9 cellular contexts compared by ENCODE assay signal in genomic region chr15:77071338-77072223, GRCh38. TPM values are rescaled to one million over a fixed set of nuclear protein-coding genes. Genes with fewer than 3 reads are reported as not detected.
A peak's percentile ranks its signal among the peaks of the same experiment; 100 is the strongest.
DNase-seq lines count a peak whose midpoint lies in the region; ATAC-seq, FAIRE-seq and TF ChIP-seq lines count a peak whose summit lies in the region.
"Had no signal": no experiment of that assay in that cellular context is flagged by ENCODE, and none has a peak within 500 bp of the region (broad histone marks: within the 10 kb centered on the region; RNA-seq: fewer than 3 reads in every experiment).

No MANE protein-coding gene starts in this region.

- peaks cover 21 to 46% (median 42%) of the 10 kb centered on the region in 4 donors for H3K4me1 Mint-ChIP-seq in naive thymus-derived CD8-positive, alpha-beta T cell

- H3K4me1 ChIP-seq in ACC112 (ENCODE audit: control insufficient read depth, insufficient read depth, low read length, unreplicated experiment) (peaks cover 28% of the 10 kb centered on the region), HUES6 (ENCODE audit: control insufficient read depth, insufficient read depth, low read length) (peaks cover 19% of the 10 kb centered on the region), GM12878 (ENCODE audit: control insufficient read depth, insufficient read depth, low read length) (peaks cover 25% of the 10 kb centered on the region)

- H3K4me3 Mint-ChIP-seq in naive thymus-derived CD8-positive, alpha-beta T cell, result peak overlapping the region; percentile 70 to 92 (median 80)

- TF ChIP-seq POLR2A in GM12878 (IDR thresholded peaks at IDR 0.05; ENCODE audit: low read depth, low read length), result no peak

- intact Hi-C loops in GM12878 (cut with micrococcal nuclease; ENCODE audit: unreplicated experiment), result no loop called here

- peaks cover 35% of the 10 kb centered on the region for H3K79me2 ChIP-seq in ACC112 (ENCODE audit: control insufficient read depth, insufficient read depth, low read length, unreplicated experiment)
- peaks cover 30% of the 10 kb centered on the region for H3K79me2 ChIP-seq in GM12878 (ENCODE audit: control insufficient read depth, insufficient read depth, low read length)

- CTCF ChIA-PET in GM12878 (lab: Yijun Ruan, JAX), result interaction anchor here (1.0 kb wide), 1 partner anchor 424 kb away, joined by 3 read pairs; no protein-coding TSS in a partner anchor

- POLR2A ChIA-PET in GM12878 (lab: Charles Lee), result interaction anchor here (0.6 kb wide), 1 partner anchor 11 kb away, joined by 3 read pairs; no protein-coding TSS in a partner anchor
- POLR2A ChIA-PET in naive thymus-derived CD8-positive, alpha-beta T cell (lab: Charles Lee), result interaction anchor here (0.6 to 1.2 kb wide), 8 partner anchors 9 to 405 kb away, joined by 3 to 6 read pairs (median 4); partner anchors contain the start of gene HMG20A

- TF ChIP-seq EP300 in GM12878 (IDR thresholded peaks at IDR 0.05; ENCODE audit: borderline replicate concordance in 1 of 2, control insufficient read depth in 1 of 2, low read depth in 2 of 2, low read length in 2 of 2), result no peak

- no peaks in the 10 kb centered on the region for H3K9me3 Mint-ChIP-seq in naive thymus-derived CD8-positive, alpha-beta T cell

- H3K27ac ChIP-seq in ACC112 (ENCODE audit: low read depth, low read length) (no peak overlapping the region), HUES6 (ENCODE audit: low read depth, low read length) (no peak overlapping the region), GM12878 (ENCODE audit: control insufficient read depth, insufficient read depth) (peak overlapping the region; percentile 22; the same call in 1 of the 2 replicates)

- no TSS peak for BruUV-seq in GM12878 (replicated peaks; lab: Mats Ljungman, UMichigan)

- RAD21 ChIA-PET in GM12878 (lab: Charles Lee; ENCODE audit: unreplicated experiment), result no interaction called here

- H3K27ac Mint-ChIP-seq in naive thymus-derived CD8-positive, alpha-beta T cell, result peak overlapping the region; percentile 68 to 94 (median 88)

- peak overlapping the region; percentile 59 for H3K4me2 ChIP-seq in GM12878 (ENCODE audit: control insufficient read depth, insufficient read depth)

- no peaks in the 10 kb centered on the region for H3K27me3 Mint-ChIP-seq in naive thymus-derived CD8-positive, alpha-beta T cell

- ATAC-seq in GM12878 (no peak), HG03159 (IDR thresholded peaks at IDR 0.05; ENCODE audit: unreplicated experiment) (no peak), HG03460 (IDR thresholded peaks at IDR 0.05; ENCODE audit: unreplicated experiment) (no peak)
- ATAC-seq in naive thymus-derived CD8-positive, alpha-beta T cell, result no peak

- H3K36me3 ChIP-seq in ACC112 (ENCODE audit: insufficient read depth, low read length) (no peaks in the 10 kb centered on the region), HUES6 (ENCODE audit: control insufficient read depth, insufficient read depth, low read length) (peaks cover 3% of the 10 kb centered on the region; the same call in 1 of the 2 replicates), GM12878 (ENCODE audit: control insufficient read depth in 2 of 2, insufficient read depth in 2 of 2, low read length in 1 of 2) (no peaks in the 10 kb centered on the region)
- H3K36me3 ChIP-seq: ovary had no signal

- 79% methylated on average over 15 of the region's 15 CpGs for WGBS in GM12878 (ENCODE audit: insufficient coverage, insufficient replicate concordance, low lambda C conversion rate, missing lambda C conversion rate)

- peak overlapping the region; percentile 92 for H3K9ac ChIP-seq in HUES6 (ENCODE audit: low read length)
- H3K9ac ChIP-seq in GM12878 (ENCODE audit: control insufficient read depth, insufficient read depth, low read length), result peak overlapping the region; percentile 85

- H3K36me3 Mint-ChIP-seq in naive thymus-derived CD8-positive, alpha-beta T cell, result no peaks in the 10 kb centered on the region

- H3K9me3 ChIP-seq in HUES6 (ENCODE audit: control insufficient read depth, insufficient read depth, low read depth, low read length) (no peaks in the 10 kb centered on the region), GM12878 (replicated peaks; ENCODE audit: control insufficient read depth, insufficient read depth, low read length) (no peaks in the 10 kb centered on the region)
- H3K9me3 ChIP-seq: ovary had no signal

- no peak overlapping the region for H2AFZ ChIP-seq in ACC112 (ENCODE audit: low read length, unreplicated experiment)
- H2AFZ ChIP-seq in GM12878 (ENCODE audit: control insufficient read depth, low read depth, low read length), result peak overlapping the region; percentile 97

- in situ Hi-C loops in GM12878 (cut with MboI), result no loop called here

- peak overlapping the region; percentile 73 for H3K4me3 ChIP-seq in ACC112 (ENCODE audit: low read depth, low read length)
- peak overlapping the region; percentile 92; the same call in 1 of the 2 replicates for H3K4me3 ChIP-seq in HUES6 (ENCODE audit: low read depth, low read length)
- peak overlapping the region; percentile 83; the same call in 1 of the 2 replicates for H3K4me3 ChIP-seq in GM12878

- no peak for TF ChIP-seq RAD21 in GM12878 (IDR thresholded peaks at IDR 0.05; ENCODE audit: insufficient read depth, low read depth, low read length)

- no peak for FAIRE-seq in GM12878 (lab: Jason Lieb, UNC)

- TF ChIP-seq CTCF in GM12878 (IDR thresholded peaks at IDR 0.05 in 2 of 3, conservative IDR thresholded peaks at IDR 0.05 in 1 of 3; ENCODE audit: control insufficient read depth in 2 of 3, extremely low read depth in 1 of 3, insufficient read depth in 1 of 3, low read depth in 3 of 3, low read length in 3 of 3), result no peak

- DNase-seq in GM12878 (ENCODE audit: low read depth, low spot score) (no peak), NAMALWA (ENCODE audit: low spot score) (no peak)
- no peak for DNase-seq in naive thymus-derived CD8-positive, alpha-beta T cell
- DNase-seq in central memory CD4-positive, alpha-beta T cell, result no peak

- H3K27me3 ChIP-seq in ACC112 (ENCODE audit: insufficient read depth, low read length) (no peaks in the 10 kb centered on the region), HUES6 (ENCODE audit: control insufficient read depth, insufficient read depth, low read length) (no peaks in the 10 kb centered on the region), GM12878 (replicated peaks in 1 of 2; ENCODE audit: control insufficient read depth in 2 of 2, insufficient read depth in 2 of 2, low read length in 1 of 2) (no peaks in the 10 kb centered on the region; a peak in 1 of 4 replicates)
- H3K27me3 ChIP-seq: ovary had no signal

- no peaks in the 10 kb centered on the region for H4K20me1 ChIP-seq in GM12878 (ENCODE audit: control insufficient read depth, insufficient read depth)

- SMC1A ChIA-PET in GM12878 (lab: Charles Lee; ENCODE audit: uncharacterized antibody, unreplicated experiment), result interaction anchor here (0.6 to 1.0 kb wide), 3 partner anchors 11 to 110 kb away, joined by 3 to 5 read pairs (median 4); no protein-coding TSS in a partner anchor

TF ChIP-seq in GM12878, 131 proteins besides CTCF, POLR2A, EP300 and RAD21 (continues in another document):
- TF ChIP-seq FOS (IDR thresholded peaks at IDR 0.05; ENCODE audit: borderline replicate concordance, extremely low read depth, insufficient read length) (no peak), ZBTB11 (CRISPR knock-in tag; IDR thresholded peaks at IDR 0.05) (no peak), ZSCAN29 (IDR thresholded peaks at IDR 0.05) (no peak)

RNA-seq across cellular contexts. Expression of gene TSPAN3, which starts 0.7 kb away (rescaled TPM):
- total RNA-seq in GM12878 (2013; cell fraction: nucleolus; rRNA removed), result 32.5 and 33.4 TPM in 2 replicates
- 59.0 and 63.0 TPM in 2 replicates for total RNA-seq in GM12878 (2014; rRNA removed)
- 52.8 and 55.4 TPM in 2 replicates for total RNA-seq in GM12878 (2014; rRNA removed; fragmentation: Illumina TruSeq; extraction: Trizol)
- 51.2 and 52.6 TPM in 2 replicates for total RNA-seq in GM12878 (2021)
- 42.9 TPM for polyA plus RNA-seq in GM12878 (2011; ENCODE audit: low read depth)
- 45.2 and 48.8 TPM in 2 replicates for polyA plus RNA-seq in GM12878 (2011; rRNA removed)
- polyA plus RNA-seq in GM12878 (2011; cell fraction: cytosol; rRNA removed), result 44.9 and 46.4 TPM in 2 replicates
- 26.2 and 30.1 TPM in 2 replicates for polyA plus RNA-seq in GM12878 (2011; cell fraction: nucleus; rRNA removed)
- polyA plus RNA-seq in GM12878 (2012), result 50.0 and 53.4 TPM in 2 replicates
- 60.4 and 78.2 TPM in 2 replicates for polyA plus RNA-seq in GM12878 (2014; fragmentation: Illumina TruSeq; extraction: Trizol)
- 10 to 100 TPM; 18.9 to 31.7 TPM for polyA plus RNA-seq in GM12878 (2014; fragmentation: Nextera tagmentation; extraction: Ambion mirVana)
- 59.4 and 64.0 TPM in 2 replicates for polyA plus RNA-seq in GM12878 (2014; rRNA removed)
- 100 to 1,000 TPM; 103 to 114 TPM for polyA plus RNA-seq in GM12878 (2016; fragmentation: Nextera tagmentation; extraction: Ambion mirVana)
- 47.9 and 57.2 TPM in 2 replicates for polyA minus RNA-seq in GM12878 (2011; rRNA and poly(A)+ RNA removed)
- 13.8 and 18.6 TPM in 2 replicates for polyA minus RNA-seq in GM12878 (2011; cell fraction: cytosol; rRNA and poly(A)+ RNA removed)
- polyA minus RNA-seq in GM12878 (2011; cell fraction: nucleus; rRNA and poly(A)+ RNA removed), result 6.3 and 13.0 TPM in 2 replicates
- 10 to 100 TPM; 36.6 to 36.8 TPM for total RNA-seq in naive thymus-derived CD8-positive, alpha-beta T cell
- 100 to 1,000 TPM in 2 of 3 donors, 10 to 100 TPM in 1; 87.9 to 120 (median 115) TPM for polyA plus RNA-seq in naive thymus-derived CD8-positive, alpha-beta T cell
